ENCODE assay signal across 10 cellular contexts in the genomic region with DNA sequence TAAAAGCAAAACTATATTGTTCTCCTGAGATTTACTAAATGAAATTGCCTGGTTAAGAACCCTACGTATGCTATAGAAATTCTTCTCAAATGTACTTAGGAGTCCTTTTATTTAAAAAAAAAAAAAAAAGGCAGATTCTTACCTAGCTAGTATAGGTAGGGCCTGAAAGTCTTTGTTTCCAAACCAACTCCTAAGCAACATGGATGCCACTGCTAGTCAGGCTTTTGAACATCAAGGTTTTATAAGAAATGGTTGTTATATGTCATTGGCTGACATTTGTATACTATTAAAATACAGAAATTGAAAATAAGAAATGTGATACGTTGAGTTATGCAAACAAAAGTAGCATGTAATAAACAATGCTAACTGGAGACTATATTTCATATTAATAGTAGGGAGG. TPM values are rescaled to one million over a fixed set of nuclear protein-coding genes. Genes with fewer than 3 reads are reported as not detected.
A peak's percentile ranks its signal among the peaks of the same experiment; 100 is the strongest.
DNase-seq lines count a peak whose midpoint lies in the region; ATAC-seq, FAIRE-seq and TF ChIP-seq lines count a peak whose summit lies in the region.
"Had no signal": no experiment of that assay in that cellular context is flagged by ENCODE, and none has a peak within 500 bp of the region (broad histone marks: within the 10 kb centered on the region; RNA-seq: fewer than 3 reads in every experiment).

No MANE protein-coding gene starts in this region.

- H3K36me3 ChIP-seq in CD4-positive, CD25-positive, alpha-beta regulatory T cell (ENCODE audit: control insufficient read depth, insufficient read depth, low read length): no peaks in the 10 kb centered on the region
- H3K36me3 ChIP-seq in adipocyte (ENCODE audit: control insufficient read depth, insufficient read depth, low read length, severe bottlenecking) (no peaks in the 10 kb centered on the region), pancreas (no peaks in the 10 kb centered on the region), SJCRH30 (no peaks in the 10 kb centered on the region)
- H3K36me3 ChIP-seq: ovary had no signal

- POLR2A ChIA-PET in naive thymus-derived CD8-positive, alpha-beta T cell (lab: Charles Lee): interaction anchor here (0.7 to 5.2 kb wide), 3 partner anchors 9 to 175 kb away, joined by 3 to 90 read pairs (median 4); a partner anchor contains a TSS

- H3K4me3 Mint-ChIP-seq in CD4-positive, CD25-positive, alpha-beta regulatory T cell: peak overlapping the region; percentile 88 to 95 (median 92)
- peak overlapping the region; percentile 76 to 96 (median 89) for H3K4me3 Mint-ChIP-seq in naive thymus-derived CD8-positive, alpha-beta T cell
- no peak overlapping the region for H3K4me3 Mint-ChIP-seq in osteocyte (ENCODE audit: unreplicated experiment)

- 89 to 92% methylated on average over 2 of the region's 2 CpGs for WGBS in pancreas, 2 donors

- intact Hi-C loops in pancreas (cut with DNase I): no loop called here

- no peaks in the 10 kb centered on the region for H3K27me3 ChIP-seq in CD4-positive, CD25-positive, alpha-beta regulatory T cell (ENCODE audit: control insufficient read depth, insufficient read depth, low read length)
- no peaks in the 10 kb centered on the region for H3K27me3 ChIP-seq in adipocyte (replicated peaks; ENCODE audit: control insufficient read depth, insufficient read depth, low read length)
- H3K27me3 ChIP-seq in pancreas: no peaks in the 10 kb centered on the region
- H3K27me3 ChIP-seq in SJCRH30: no peaks in the 10 kb centered on the region
- H3K27me3 ChIP-seq: ovary had no signal

- H3K4me1 ChIP-seq in CD4-positive, CD25-positive, alpha-beta regulatory T cell (ENCODE audit: control insufficient read depth, insufficient read depth, low read length, poor library complexity, severe bottlenecking): peaks cover 56% of the 10 kb centered on the region
- H3K4me1 ChIP-seq in adipocyte (ENCODE audit: control insufficient read depth, insufficient read depth, low read length) (peaks cover 35% of the 10 kb centered on the region), pancreas (peaks cover 0 to 12% (median 3%) of the 10 kb centered on the region in 3 donors), SJCRH30 (peaks cover 8% of the 10 kb centered on the region; the same call in 1 of the 2 replicates)

- H3K4me3 ChIP-seq in CD4-positive, CD25-positive, alpha-beta regulatory T cell (ENCODE audit: low read depth, low read length): peak overlapping the region; percentile 99
- H3K4me3 ChIP-seq in adipocyte (ENCODE audit: low read length) (peak overlapping the region; percentile 39), pancreas (peak overlapping the region in 1 of 4 donors; percentile 5), SJCRH30 (no peak overlapping the region)
- H3K4me3 ChIP-seq: ovary had no signal

- FAIRE-seq in pancreas (lab: Jason Lieb, UNC): no peak

- H3K4me1 Mint-ChIP-seq in CD4-positive, CD25-positive, alpha-beta regulatory T cell: peaks cover 16 to 45% (median 31%) of the 10 kb centered on the region in 4 donors
- H3K4me1 Mint-ChIP-seq in naive thymus-derived CD8-positive, alpha-beta T cell: peaks cover 17 to 51% (median 35%) of the 10 kb centered on the region in 4 donors
- H3K4me1 Mint-ChIP-seq in osteocyte (ENCODE audit: unreplicated experiment): peaks cover 13% of the 10 kb centered on the region

- peak in 1 of 3 donors; percentile 45 for DNase-seq in CD4-positive, CD25-positive, alpha-beta regulatory T cell
- DNase-seq in Kasumi-1 (lab: John Stamatoyannopoulos, UW): peak; percentile 30 to 52
- no peak for DNase-seq in adipocyte (ENCODE audit: low read depth)
- peak in 2 of 10 donors; percentile 16 to 19 for DNase-seq in naive thymus-derived CD8-positive, alpha-beta T cell
- DNase-seq in osteocyte (ENCODE audit: extremely low spot score, unreplicated experiment): no peak
- DNase-seq in pancreas: no peak
- no peak for DNase-seq in occipital lobe (lab: John Stamatoyannopoulos, UW)
- no peak for DNase-seq in SJCRH30
- DNase-seq: NCI-H345, ovary had no signal

- H3K9me3 ChIP-seq in CD4-positive, CD25-positive, alpha-beta regulatory T cell (ENCODE audit: control insufficient read depth in 2 of 2, low read length in 2 of 2): no peaks in the 10 kb centered on the region
- no peaks in the 10 kb centered on the region for H3K9me3 ChIP-seq in adipocyte (ENCODE audit: control insufficient read depth, low read length)
- H3K9me3 ChIP-seq in pancreas: no peaks in the 10 kb centered on the region
- no peaks in the 10 kb centered on the region for H3K9me3 ChIP-seq in SJCRH30 (replicated peaks)
- H3K9me3 ChIP-seq: ovary had no signal

- TF ChIP-seq CTCF in osteocyte (IDR thresholded peaks at IDR 0.05) (no peak), pancreas (IDR thresholded peaks at IDR 0.05) (no peak)

- H3K27ac Mint-ChIP-seq in CD4-positive, CD25-positive, alpha-beta regulatory T cell: peak overlapping the region; percentile 9 to 96 (median 92)
- H3K27ac Mint-ChIP-seq in naive thymus-derived CD8-positive, alpha-beta T cell: peak overlapping the region in 9 of 10 donors; percentile 82 to 98 (median 94)
- no peak overlapping the region for H3K27ac Mint-ChIP-seq in osteocyte (ENCODE audit: unreplicated experiment)

- no peak for ATAC-seq in CD4-positive, CD25-positive, alpha-beta regulatory T cell (ENCODE audit: low read depth in 2 of 2)
- no peak for ATAC-seq in naive thymus-derived CD8-positive, alpha-beta T cell
- no peak for ATAC-seq in pancreas

- peaks cover 14% of the 10 kb centered on the region for H3K36me3 Mint-ChIP-seq in CD4-positive, CD25-positive, alpha-beta regulatory T cell
- peaks cover 4 to 14% (median 6%) of the 10 kb centered on the region in 3 donors for H3K36me3 Mint-ChIP-seq in naive thymus-derived CD8-positive, alpha-beta T cell
- H3K36me3 Mint-ChIP-seq in osteocyte (ENCODE audit: unreplicated experiment): peaks cover 5% of the 10 kb centered on the region

- H3K9ac ChIP-seq in adipocyte (ENCODE audit: low read length): no peak overlapping the region

- H3K9me3 Mint-ChIP-seq in CD4-positive, CD25-positive, alpha-beta regulatory T cell: peaks cover 0 to 1% (median 0%) of the 10 kb centered on the region in 7 donors
- no peaks in the 10 kb centered on the region for H3K9me3 Mint-ChIP-seq in naive thymus-derived CD8-positive, alpha-beta T cell
- H3K9me3 Mint-ChIP-seq in osteocyte (ENCODE audit: unreplicated experiment): no peaks in the 10 kb centered on the region

- H3K27me3 Mint-ChIP-seq in CD4-positive, CD25-positive, alpha-beta regulatory T cell: peaks cover 5% of the 10 kb centered on the region
- H3K27me3 Mint-ChIP-seq in naive thymus-derived CD8-positive, alpha-beta T cell: no peaks in the 10 kb centered on the region
- H3K27me3 Mint-ChIP-seq in osteocyte (ENCODE audit: unreplicated experiment): no peaks in the 10 kb centered on the region

- H3K27ac ChIP-seq in CD4-positive, CD25-positive, alpha-beta regulatory T cell (ENCODE audit: insufficient read depth, low read length, poor library complexity, severe bottlenecking): peak overlapping the region; percentile 92
- H3K27ac ChIP-seq in pancreas: no peak overlapping the region
- H3K27ac ChIP-seq in SJCRH30: no peak overlapping the region
- H3K27ac ChIP-seq: ovary had no signal

RNA-seq across cellular contexts. Expression of a gene that starts 1.2 kb away (rescaled TPM):
- 77.4 TPM for total RNA-seq in CD4-positive, CD25-positive, alpha-beta regulatory T cell
- polyA plus RNA-seq in CD4-positive, CD25-positive, alpha-beta regulatory T cell: 100 to 1,000 TPM in 1 of 4 donors, 10 to 100 TPM in 3; 47.5 to 111 (median 64.7) TPM
- 100 to 1,000 TPM; 113 to 119 TPM for total RNA-seq in naive thymus-derived CD8-positive, alpha-beta T cell
- polyA plus RNA-seq in naive thymus-derived CD8-positive, alpha-beta T cell: 10 to 100 TPM; 44.3 to 57.0 (median 53.3) TPM
- total RNA-seq in osteocyte: not detected in 2 replicates
- total RNA-seq in pancreas: 1 to 10 TPM in 3 of 6 donors, under 1 TPM in 3; 0.20 to 8.5 (median 0.95) TPM
- under 1 TPM; 0.61 to 0.99 TPM for polyA plus RNA-seq in pancreas
- total RNA-seq in occipital lobe: 5.0 TPM
- total RNA-seq in SJCRH30 (2014; rRNA removed; shearing (Covaris generic)): 0.10 and 0.38 TPM in 2 replicates

RNA-seq across cellular contexts. Expression of a gene that starts 6.4 kb away (rescaled TPM):
- total RNA-seq in CD4-positive, CD25-positive, alpha-beta regulatory T cell: 132 TPM
- polyA plus RNA-seq in CD4-positive, CD25-positive, alpha-beta regulatory T cell: 100 to 1,000 TPM in 3 of 4 donors, 10 to 100 TPM in 1; 83.8 to 106 (median 102) TPM
- total RNA-seq in naive thymus-derived CD8-positive, alpha-beta T cell: 100 to 1,000 TPM; 146 to 159 TPM
- 10 to 100 TPM; 69.5 to 82.1 (median 79.7) TPM for polyA plus RNA-seq in naive thymus-derived CD8-positive, alpha-beta T cell
- total RNA-seq in osteocyte: not detected in 2 replicates
- total RNA-seq in pancreas: 10 to 100 TPM in 1 of 6 donors, 1 to 10 TPM in 2, under 1 TPM in 3; 0.12 to 10.7 (median 1.4) TPM
- polyA plus RNA-seq in pancreas: 1 to 10 TPM in 1 of 2 donors, under 1 TPM in 1; 0.76 to 1.1 TPM
- total RNA-seq in occipital lobe: 0.31 TPM
- not detected in 2 replicates for total RNA-seq in SJCRH30 (2014; rRNA removed; shearing (Covaris generic))

RNA-seq across cellular contexts. Expression of a gene that starts 23.2 kb away (rescaled TPM):
- 1.3 TPM for total RNA-seq in CD4-positive, CD25-positive, alpha-beta regulatory T cell
- polyA plus RNA-seq in CD4-positive, CD25-positive, alpha-beta regulatory T cell: under 1 TPM in 2 of 4 donors, not detected in 2; 0.15 to 0.33 TPM
- total RNA-seq in naive thymus-derived CD8-positive, alpha-beta T cell: 1 to 10 TPM in 1 of 2 experiments, under 1 TPM in 1; 0.70 to 1.3 TPM
- not detected for polyA plus RNA-seq in naive thymus-derived CD8-positive, alpha-beta T cell
- total RNA-seq in osteocyte (not detected in 2 replicates), pancreas (under 1 TPM in 1 of 6 donors, not detected in 5; 0.34 TPM), occipital lobe (9.4 TPM)
- polyA plus RNA-seq in pancreas: under 1 TPM; 0.27 to 0.38 TPM
- not detected in 2 replicates for total RNA-seq in SJCRH30 (2014; rRNA removed; shearing (Covaris generic))

Comparison
In these comparisons a context has a peak if more than half of its experiments do, and no peak if none do; other contexts are left out.
1. DNase-seq: peak in Kasumi-1 (2 of 2); none in adipocyte (single experiment), osteocyte (single experiment), pancreas (0 of 6), occipital lobe (single experiment) and SJCRH30 (0 of 2).
2. RNA of a gene that starts 6.4 kb away (total RNA-seq): 146 to 159 TPM in naive thymus-derived CD8-positive, alpha-beta T cell and 132 TPM in CD4-positive, CD25-positive, alpha-beta regulatory T cell (single experiment); 0.12 to 10.7 TPM in pancreas, 0.31 TPM in occipital lobe (single experiment), not detected in osteocyte and not detected in SJCRH30; every median in the first group is over 10 times any median in the second.